In the genomic region with DNA sequence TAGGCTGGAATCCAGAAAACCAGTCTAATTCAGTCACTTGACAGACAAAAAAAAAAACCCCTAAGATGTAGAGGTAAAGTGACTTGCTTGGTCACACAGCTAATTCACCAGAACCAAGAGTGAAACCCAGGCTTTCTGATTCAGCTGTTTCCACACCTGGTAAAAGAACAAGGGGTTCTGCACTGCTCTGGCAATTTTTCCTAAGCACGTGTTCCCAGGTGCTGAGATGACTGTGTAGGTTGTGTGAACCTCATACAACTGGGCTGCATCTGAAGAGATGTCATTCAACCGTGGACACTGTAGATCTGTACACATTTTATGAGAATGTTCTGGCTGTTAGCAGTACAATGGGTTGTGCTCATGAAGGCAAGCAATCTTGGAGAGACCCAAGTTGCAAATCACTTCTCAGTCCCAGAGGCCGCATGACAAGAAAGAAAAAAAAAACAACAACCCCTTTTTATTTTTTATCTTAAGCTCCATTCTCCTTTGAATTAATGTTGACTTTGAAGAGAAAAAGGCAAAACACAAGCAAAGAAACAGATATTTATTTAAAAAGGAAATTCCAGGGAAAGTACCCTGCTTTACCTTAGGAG, we compare ENCODE assay signal across 8 cellular contexts.
A peak's percentile ranks its signal among the peaks of the same experiment; 100 is the strongest.
DNase-seq lines count a peak whose midpoint lies in the region; ATAC-seq and TF ChIP-seq lines count a peak whose summit lies in the region.

No MANE protein-coding gene starts in this region.

- H3K9me3 ChIP-seq in heart right ventricle, result no peaks in the 10 kb centered on the region

- peaks cover 0 to 31% (median 0%) of the 10 kb centered on the region in 9 donors for H3K36me3 ChIP-seq in heart right ventricle

- no peak overlapping the region for H3K4me3 ChIP-seq in heart right ventricle

- peak; percentile 78 to 84 for ATAC-seq in activated CD4-positive, CD25-positive, alpha-beta regulatory T cell treated with anti-CD3 and anti-CD28 coated beads, Interleukin-2, amount 50 U/mL, for 24 hours
- ATAC-seq in HG02885 (IDR thresholded peaks at IDR 0.05; ENCODE audit: poor library complexity, unreplicated experiment) (peak; percentile 83), heart right ventricle (no peak)

- no peak overlapping the region for H3K27ac Mint-ChIP-seq in osteocyte (ENCODE audit: unreplicated experiment)

- H3K27me3 ChIP-seq in heart right ventricle, result no peaks in the 10 kb centered on the region

- intact Hi-C loops in heart right ventricle (cut with DNase I), result loop anchor here in 9 of 10 donors (5.0 to 10.0 kb wide), 6 partner anchors 105 to 258 kb away; a partner anchor contains a TSS

- TF ChIP-seq CTCF in osteocyte (IDR thresholded peaks at IDR 0.05) (no peak), heart right ventricle (IDR thresholded peaks at IDR 0.05) (no peak)

- no peak overlapping the region for H3K4me3 Mint-ChIP-seq in osteocyte (ENCODE audit: unreplicated experiment)

- WGBS in heart right ventricle, 2 donors, result 91 to 95% methylated on average over 3 of the region's 3 CpGs

- peaks cover 0 to 32% (median 6%) of the 10 kb centered on the region in 9 donors for H3K4me1 ChIP-seq in heart right ventricle

- H3K9me3 Mint-ChIP-seq in osteocyte (ENCODE audit: unreplicated experiment), result no peaks in the 10 kb centered on the region

- no peaks in the 10 kb centered on the region for H3K27me3 Mint-ChIP-seq in osteocyte (ENCODE audit: unreplicated experiment)

- no peak overlapping the region for H3K27ac ChIP-seq in heart right ventricle

- no peaks in the 10 kb centered on the region for H3K4me1 Mint-ChIP-seq in osteocyte (ENCODE audit: unreplicated experiment)

- DNase-seq in activated CD4-positive, CD25-positive, alpha-beta regulatory T cell (lab: John Stamatoyannopoulos, UW), result no peak
- DNase-seq in activated CD4-positive, alpha-beta T cell treated with anti-CD3 and anti-CD28 coated beads, Interleukin-2, amount 50 U/mL, for 4 hours, result peak; percentile 20 to 23
- DNase-seq in stimulated activated CD8-positive, alpha-beta memory T cell treated with anti-CD3 and anti-CD28 coated beads, Interleukin-4, amount 100 ng/mL, for 24 hours (ENCODE audit: low read depth), result peak; percentile 8
- DNase-seq in cerebellar cortex (ENCODE audit: low spot score) (no peak), osteocyte (ENCODE audit: extremely low spot score, unreplicated experiment) (no peak), heart right ventricle (no peak)

- H3K36me3 Mint-ChIP-seq in osteocyte (ENCODE audit: unreplicated experiment), result peaks cover 26% of the 10 kb centered on the region

Comparison
In these comparisons a context has a peak if more than half of its experiments do, and no peak if none do; other contexts are left out.
1. ATAC-seq: peak in activated CD4-positive, CD25-positive, alpha-beta regulatory T cell treated with anti-CD3 and anti-CD28 coated beads, Interleukin-2, amount 50 U/mL, for 24 hours (2 of 2) and HG02885 (single experiment); none in heart right ventricle (0 of 8).
2. DNase-seq: peak in activated CD4-positive, alpha-beta T cell treated with anti-CD3 and anti-CD28 coated beads, Interleukin-2, amount 50 U/mL, for 4 hours (2 of 2) and stimulated activated CD8-positive, alpha-beta memory T cell treated with anti-CD3 and anti-CD28 coated beads, Interleukin-4, amount 100 ng/mL, for 24 hours (single experiment); none in activated CD4-positive, CD25-positive, alpha-beta regulatory T cell (0 of 4), cerebellar cortex (single experiment), osteocyte (single experiment) and heart right ventricle (0 of 2).